In genomic region chr7:13050703-13051102, GRCh38 we compare ENCODE assay signal across 18 cellular contexts.
DNase-seq lines count a peak whose midpoint lies in the region; ATAC-seq, FAIRE-seq and TF ChIP-seq lines count a peak whose summit lies in the region.
"Had no signal": no experiment of that assay in that cellular context is flagged by ENCODE, and none has a peak within 500 bp of the region (broad histone marks: within the 10 kb centered on the region; RNA-seq: fewer than 3 reads in every experiment).

No MANE protein-coding gene starts in this region.

- no CpG with 5 or more reads among the region's 2 CpGs for WGBS in IMR-90 (ENCODE audit: extremely low coverage in 2 of 2, insufficient read length in 1 of 2), 2 experiments
- 0% methylated on average over 2 of the region's 2 CpGs for WGBS in K562 (ENCODE audit: insufficient coverage, low coverage, missing lambda C conversion rate)
- 49 to 60% (median 55%) methylated on average over 2 of the region's 2 CpGs for WGBS in spleen, 5 donors

- no peaks in the 10 kb centered on the region for H3K79me1 ChIP-seq in IMR-90 (ENCODE audit: low read depth in 1 of 2, low read length in 2 of 2)

- FAIRE-seq in K562 (lab: Jason Lieb, UNC), result no peak

- no peak overlapping the region; a peak in 1 of 4 replicates for H4K8ac ChIP-seq in IMR-90 (ENCODE audit: low read depth in 2 of 2, low read length in 2 of 2)

- TF ChIP-seq CTCF in IMR-90 (conservative IDR thresholded peaks at IDR 0.05; ENCODE audit: low read depth, low read length) (no peak), K562 (IDR thresholded peaks at IDR 0.05 in 2 of 3, conservative IDR thresholded peaks at IDR 0.05 in 1 of 3; ENCODE audit: insufficient read depth in 2 of 3, low read depth in 1 of 3, low read length in 3 of 3) (no peak), kidney epithelial cell (IDR thresholded peaks at IDR 0.05; ENCODE audit: insufficient read depth, low read length, poor library complexity, severe bottlenecking) (no peak), spleen (IDR thresholded peaks at IDR 0.05 in 8 of 11, conservative IDR thresholded peaks at IDR 0.05 in 3 of 11) (no peak)

- H3K4me3 ChIP-seq in IMR-90 (ENCODE audit: insufficient read depth, low read depth, low read length) (no peak overlapping the region), K562 (no peak overlapping the region), kidney epithelial cell (ENCODE audit: low read depth, low read length) (no peak overlapping the region), spleen (no peak overlapping the region)
- H3K4me3 ChIP-seq: gastroesophageal sphincter had no signal

- no peak overlapping the region for H2BK20ac ChIP-seq in IMR-90 (ENCODE audit: low read depth, low read length)

- TF ChIP-seq POLR2A in IMR-90 (IDR thresholded peaks at IDR 0.05; ENCODE audit: low read depth, low read length) (no peak), K562 (conservative IDR thresholded peaks at IDR 0.05) (no peak), spleen (IDR thresholded peaks at IDR 0.05) (no peak)

- POLR2A ChIA-PET in IMR-90 (lab: Charles Lee; ENCODE audit: unreplicated experiment), result no interaction called here
- POLR2A ChIA-PET in K562 (lab: Yijun Ruan, JAX), result no interaction called here

- intact Hi-C loops in IMR-90 (cut with micrococcal nuclease) (no loop called here), K562 (cut with micrococcal nuclease) (no loop called here), spleen (cut with DNase I; ENCODE audit: low total_unique reads) (no loop called here)

- no peaks in the 10 kb centered on the region for H3K36me3 ChIP-seq in IMR-90 (ENCODE audit: control insufficient read depth, insufficient read depth, low read length)
- no peaks in the 10 kb centered on the region for H3K36me3 ChIP-seq in K562 (ENCODE audit: control insufficient read depth, insufficient read depth, low read length)
- H3K36me3 ChIP-seq in kidney epithelial cell (ENCODE audit: control insufficient read depth, insufficient read depth, low read length), result no peaks in the 10 kb centered on the region
- H3K36me3 ChIP-seq in spleen, result no peaks in the 10 kb centered on the region
- H3K36me3 ChIP-seq: gastroesophageal sphincter had no signal

- H2AK9ac ChIP-seq in IMR-90 (replicated peaks; ENCODE audit: low read depth, low read length, poor library complexity), result no peak overlapping the region

- H4K20me1 ChIP-seq in IMR-90 (ENCODE audit: insufficient read depth, low read length), result no peaks in the 10 kb centered on the region
- H4K20me1 ChIP-seq in K562 (replicated peaks; ENCODE audit: control insufficient read depth, insufficient read depth, low read length), result no peaks in the 10 kb centered on the region

- 0 out of 2 replicates have a peak, but pooled peaks have one; percentile 21 for TF ChIP-seq EP300 in K562 (IDR thresholded peaks at IDR 0.05; ENCODE audit: low read length)

- no peak overlapping the region for H2BK120ac ChIP-seq in IMR-90 (ENCODE audit: low read depth, low read length)

- H3K4me1 ChIP-seq in IMR-90 (ENCODE audit: control insufficient read depth, insufficient read depth, low read length) (peaks cover 10% of the 10 kb centered on the region), K562 (replicated peaks in 1 of 2; ENCODE audit: control insufficient read depth in 2 of 2, insufficient read depth in 2 of 2, low read length in 2 of 2) (peaks cover 0 to 10% of the 10 kb centered on the region in 2 experiments; a peak in 1 of 5 replicates), spleen (peaks cover 0 to 9% (median 3%) of the 10 kb centered on the region in 6 donors)

- no peak overlapping the region for H4K5ac ChIP-seq in IMR-90 (ENCODE audit: low read depth, low read length)

- TF ChIP-seq RAD21 in IMR-90 (IDR thresholded peaks at IDR 0.05; ENCODE audit: low read length) (no peak), K562 (CRISPR knock-in tag; conservative IDR thresholded peaks at IDR 0.05 in 1 of 2, IDR thresholded peaks at IDR 0.05 in 1 of 2) (no peak)

- no peak overlapping the region for H3K56ac ChIP-seq in IMR-90 (ENCODE audit: extremely low read depth, insufficient read depth, low read length)

- H3K4me2 ChIP-seq in IMR-90 (ENCODE audit: low read depth, low read length) (no peak overlapping the region), K562 (ENCODE audit: insufficient read depth, low read length) (no peak overlapping the region)

- H4K91ac ChIP-seq in IMR-90 (ENCODE audit: insufficient read depth, low read depth, low read length), result no peak overlapping the region

- ATAC-seq in IMR-90 (ENCODE audit: low read depth), result peak; percentile 84
- peak; percentile 72 for ATAC-seq in K562
- ATAC-seq in HG03460 (IDR thresholded peaks at IDR 0.05; ENCODE audit: unreplicated experiment), result no peak
- ATAC-seq: activated CD8-positive, alpha-beta memory T cell treated with anti-CD3 and anti-CD28 coated beads, Interleukin-2, amount 10 ng/mL, durations not matched to agents 7 days and 5 days; CD8-positive, alpha-beta T cell; gastroesophageal sphincter; stimulated activated naive CD8-positive, alpha-beta T cell treated with anti-CD3 and anti-CD28 coated beads, Interleukin-15, Interleukin-2, amounts not matched to agents 100 U/mL and 50 U/mL, for 24 hours had no signal

- H2BK5ac ChIP-seq in IMR-90 (ENCODE audit: low read depth, low read length, poor library complexity, severe bottlenecking), result peak overlapping the region; percentile 99

- H3K4ac ChIP-seq in IMR-90 (ENCODE audit: low read depth, low read length), result no peak overlapping the region

- H3K9me3 ChIP-seq in IMR-90 (ENCODE audit: control insufficient read depth, insufficient read depth, low read length) (no peaks in the 10 kb centered on the region), K562 (replicated peaks; ENCODE audit: control insufficient read depth, insufficient read depth, low read depth, low read length) (no peaks in the 10 kb centered on the region), spleen (no peaks in the 10 kb centered on the region)
- H3K9me3 ChIP-seq: gastroesophageal sphincter had no signal

- BruUV-seq in IMR-90 (replicated peaks; lab: Mats Ljungman, UMichigan) (no TSS peak), K562 (replicated peaks; lab: Mats Ljungman, UMichigan) (no TSS peak)

- H3K79me2 ChIP-seq in K562 (ENCODE audit: control insufficient read depth, insufficient read depth, low read length), result no peaks in the 10 kb centered on the region

- H3K23ac ChIP-seq in IMR-90 (ENCODE audit: low read depth, low read length), result no peak overlapping the region

- dilution Hi-C loops in IMR-90 (cut with HindIII; ENCODE audit: low sequenced_read_pairs, unreplicated experiment), result no loop called here

- no peak overlapping the region for H3K18ac ChIP-seq in IMR-90 (ENCODE audit: low read depth, low read length)

- no peak overlapping the region for H2BK15ac ChIP-seq in IMR-90 (ENCODE audit: low read depth, low read length)

- CTCF ChIA-PET in IMR-90 (lab: Yijun Ruan, JAX), result no interaction called here
- CTCF ChIA-PET in K562 (lab: Yijun Ruan, JAX; ENCODE audit: low intra/inter-chr PET ratio), result no interaction called here

- H3K14ac ChIP-seq in IMR-90 (replicated peaks; ENCODE audit: low read depth, low read length), result no peak overlapping the region

- H3K9ac ChIP-seq in IMR-90 (ENCODE audit: low read depth, low read length) (no peak overlapping the region), K562 (ENCODE audit: insufficient read depth in 1 of 2, low read depth in 2 of 2, low read length in 2 of 2) (0 out of 4 replicates have a peak overlapping the region, but pooled peaks of 1 of the 2 experiments have one; percentile 14)

- H2AFZ ChIP-seq in IMR-90 (replicated peaks; ENCODE audit: low read length, poor library complexity), result no peak overlapping the region
- peak overlapping the region; percentile 92 for H2AFZ ChIP-seq in K562 (ENCODE audit: low read depth, low read length)

- DNase-seq in AG20443 (ENCODE audit: low spot score) (peak; percentile 16), IMR-90 (peak; percentile 94), K562 (ENCODE audit: extremely low read depth in 1 of 4, low spot score in 3 of 4) (peak in 2 of 4 experiments; percentile 25 to 51), kidney epithelial cell (ENCODE audit: low read depth) (peak; percentile 2), UCSD-AML1 (lab: John Stamatoyannopoulos, UW; ENCODE audit: unreplicated experiment) (no peak), spleen (no peak), epidermal melanocyte (ENCODE audit: insufficient read length, low spot score) (no peak)
- DNase-seq: activated CD8-positive, alpha-beta memory T cell treated with anti-CD3 and anti-CD28 coated beads, Interleukin-2, amount 10 ng/mL, durations not matched to agents 7 days and 5 days; activated naive CD4-positive, alpha-beta T cell treated with anti-CD3 and anti-CD28 coated beads, Interleukin-2, amount 50 U/mL, for 16 hours; CD8-positive, alpha-beta T cell; islet precursor cell; NCI-H1417; NCI-H82; retina; SHP77; stimulated activated naive CD8-positive, alpha-beta T cell treated with anti-CD3 and anti-CD28 coated beads, Interleukin-15, Interleukin-2, amounts not matched to agents 100 U/mL and 50 U/mL, for 24 hours had no signal

- peak overlapping the region; percentile 89; the same call in 1 of the 2 replicates for H3K27ac ChIP-seq in IMR-90 (ENCODE audit: insufficient read depth, low read length)
- peak overlapping the region; percentile 50; the same call in 2 of the 3 replicates for H3K27ac ChIP-seq in K562 (ENCODE audit: extremely low read depth, low read depth, low read length)
- H3K27ac ChIP-seq in spleen, result no peak overlapping the region
- H3K27ac ChIP-seq: gastroesophageal sphincter had no signal

- H2AK5ac ChIP-seq in IMR-90 (ENCODE audit: low read depth, low read length), result no peak overlapping the region

- H3K9me1 ChIP-seq in IMR-90 (ENCODE audit: insufficient read depth, low read length) (no peaks in the 10 kb centered on the region; the same call in 1 of the 2 replicates), K562 (ENCODE audit: control insufficient read depth, insufficient read depth, low read length) (no peaks in the 10 kb centered on the region)

- in situ Hi-C loops in IMR-90 (cut with MboI; ENCODE audit: low sequenced_read_pairs) (no loop called here), K562 (cut with MboI) (no loop called here)

- H3K27me3 ChIP-seq in IMR-90 (ENCODE audit: control insufficient read depth, insufficient read depth, low read length) (no peaks in the 10 kb centered on the region), K562 (ENCODE audit: control insufficient read depth in 2 of 2, insufficient read depth in 2 of 2, low read length in 2 of 2) (no peaks in the 10 kb centered on the region), kidney epithelial cell (ENCODE audit: control insufficient read depth, insufficient read depth, low read length) (no peaks in the 10 kb centered on the region), spleen (replicated peaks in 1 of 7) (no peaks in the 10 kb centered on the region)
- H3K27me3 ChIP-seq: gastroesophageal sphincter had no signal

TF ChIP-seq in IMR-90, 13 proteins besides CTCF, POLR2A, EP300 and RAD21 (continues in another document):
- no peak for TF ChIP-seq RFX5 (IDR thresholded peaks at IDR 0.05; ENCODE audit: low read depth, low read length)
- no peak for TF ChIP-seq BHLHE40 (IDR thresholded peaks at IDR 0.05; ENCODE audit: low read depth, low read length)
- peak; percentile 99 for TF ChIP-seq NFE2L2 (IDR thresholded peaks at IDR 0.05; ENCODE audit: low read depth, low read length)

TF ChIP-seq in K562, 482 proteins besides CTCF, POLR2A, EP300 and RAD21 (continues in another document):
- TF ChIP-seq C11orf30 (IDR thresholded peaks at IDR 0.05; ENCODE audit: low read depth), result peak; percentile 93
- TF ChIP-seq KDM1A (IDR thresholded peaks at IDR 0.05), result no peak

Comparison
In these comparisons a context has a peak if more than half of its experiments do, and no peak if none do; other contexts are left out.
1. DNase-seq: peak in AG20443 (single experiment), IMR-90 (single experiment) and kidney epithelial cell (single experiment); none in UCSD-AML1 (single experiment), spleen (single experiment) and epidermal melanocyte (single experiment).
2. H3K27ac ChIP-seq: peak in IMR-90 (single experiment) and K562 (single experiment); none in spleen (0 of 8).